ENCODE assay signal across 11 cellular contexts in genomic region chr1:8015809-8016165, GRCh38. TPM values are rescaled to one million over a fixed set of nuclear protein-coding genes. Genes with fewer than 3 reads are reported as not detected.
DNase-seq lines count a peak whose midpoint lies in the region; ATAC-seq and TF ChIP-seq lines count a peak whose summit lies in the region.
"Had no signal": no experiment of that assay in that cellular context is flagged by ENCODE, and none has a peak within 500 bp of the region (broad histone marks: within the 10 kb centered on the region; RNA-seq: fewer than 3 reads in every experiment).

No MANE protein-coding gene starts in this region.

- H3K9ac ChIP-seq in fibroblast of lung (ENCODE audit: insufficient read depth, low read length) = no peak overlapping the region

- H3K27ac ChIP-seq in fibroblast of lung (ENCODE audit: insufficient read depth, low read length) (no peak overlapping the region), uterus (peak overlapping the region; percentile 71 to 77)

- no peak for TF ChIP-seq CTCF in fibroblast of lung (conservative IDR thresholded peaks at IDR 0.05 in 1 of 2, IDR thresholded peaks at IDR 0.05 in 1 of 2; ENCODE audit: low read depth in 1 of 2, low read length in 2 of 2)
- TF ChIP-seq CTCF in uterus (IDR thresholded peaks at IDR 0.05) = no peak

- peak overlapping the region in 2 of 4 experiments; percentile 6 to 43 for H3K4me3 ChIP-seq in fibroblast of lung (replicated peaks in 1 of 4; ENCODE audit: control extremely low read depth in 1 of 4, insufficient read depth in 1 of 4, low read depth in 3 of 4, low read length in 4 of 4)
- H3K4me3 ChIP-seq in uterus = no peak overlapping the region

- no peak overlapping the region for H2AFZ ChIP-seq in fibroblast of lung (ENCODE audit: low read length)

- H3K36me3 ChIP-seq in fibroblast of lung (ENCODE audit: control insufficient read depth, insufficient read depth, low read length) = peaks cover 16% of the 10 kb centered on the region
- H3K36me3 ChIP-seq in uterus = no peaks in the 10 kb centered on the region

- peaks cover 34% of the 10 kb centered on the region for H3K4me1 ChIP-seq in fibroblast of lung (ENCODE audit: control insufficient read depth, extremely low read depth, insufficient read depth, low read length)
- peaks cover 0 to 8% of the 10 kb centered on the region in 2 donors for H3K4me1 ChIP-seq in uterus

- H3K27me3 ChIP-seq in fibroblast of lung (ENCODE audit: control insufficient read depth, insufficient read depth, low read length) (no peaks in the 10 kb centered on the region), uterus (no peaks in the 10 kb centered on the region)

- peak; percentile 25 for ATAC-seq in SK-N-SH treated with all-trans-retinoic acid at 6 μM for 48 hours

- H3K4me2 ChIP-seq in fibroblast of lung (ENCODE audit: extremely low read depth, insufficient read depth, low read length) = peak overlapping the region; percentile 6

- no peak for TF ChIP-seq POLR2A in uterus (IDR thresholded peaks at IDR 0.05)

- H4K20me1 ChIP-seq in fibroblast of lung (ENCODE audit: control insufficient read depth, extremely low read depth, insufficient read depth, low read length) = no peaks in the 10 kb centered on the region

- peak; percentile 68 to 83 for DNase-seq in fibroblast of lung (ENCODE audit: low read depth in 2 of 2)
- peak; percentile 22 for DNase-seq in myocyte (ENCODE audit: low read depth)
- peak; percentile 46 to 66 for DNase-seq in uterus
- DNase-seq in hepatic stellate cell (ENCODE audit: low spot score) = no peak
- DNase-seq in middle frontal gyrus (ENCODE audit: extremely low spot score, low spot score) = no peak
- no peak for DNase-seq in ureter (ENCODE audit: low spot score)
- DNase-seq: activated effector memory CD4-positive, alpha-beta T cell treated with anti-CD3 and anti-CD28 coated beads, Interleukin-2, amount 50 U/mL, for 16 hours; GDM1; natural killer cell; NCI-H774 had no signal

- peaks cover 73% of the 10 kb centered on the region for H3K79me2 ChIP-seq in fibroblast of lung (ENCODE audit: control insufficient read depth, insufficient read depth, low read length)

- intact Hi-C loops in uterus (cut with DNase I; ENCODE audit: low total_unique reads) = no loop called here

- no peaks in the 10 kb centered on the region for H3K9me3 ChIP-seq in fibroblast of lung (ENCODE audit: control insufficient read depth, insufficient read depth, low read depth, low read length)
- H3K9me3 ChIP-seq in uterus = no peaks in the 10 kb centered on the region

TF ChIP-seq in SK-N-SH treated with all-trans-retinoic acid at 6 μM for 48 hours, 23 proteins besides CTCF, POLR2A, EP300 and RAD21:
- no peak for TF ChIP-seq TCF4 (CRISPR knock-in tag; IDR thresholded peaks at IDR 0.05; ENCODE audit: borderline replicate concordance)
- no peak for TF ChIP-seq PPARA (CRISPR knock-in tag; IDR thresholded peaks at IDR 0.05; ENCODE audit: borderline replicate concordance)
- no peak for TF ChIP-seq TSHZ2 (CRISPR knock-in tag; IDR thresholded peaks at IDR 0.05)
- no peak for TF ChIP-seq POU6F1 (CRISPR knock-in tag; IDR thresholded peaks at IDR 0.05; ENCODE audit: borderline replicate concordance, low read depth)
- no peak for TF ChIP-seq OSR1 (CRISPR knock-in tag; IDR thresholded peaks at IDR 0.05)
- no peak for TF ChIP-seq SNAI2 (CRISPR knock-in tag; IDR thresholded peaks at IDR 0.05)
TF ChIP-seq in SK-N-SH treated with all-trans-retinoic acid at 6 μM for 48 hours: peak in this region for 0.

RNA-seq across cellular contexts. Expression of gene ERRFI1, which starts 10.3 kb away (rescaled TPM):
- 46.2 and 53.9 TPM in 2 replicates for total RNA-seq in fibroblast of lung
- polyA plus RNA-seq in fibroblast of lung = 78.2 and 105 TPM in 2 replicates
- polyA plus RNA-seq in fibroblast of lung (2012) = 41.8 and 52.6 TPM in 2 replicates
- 8.9 and 27.3 TPM in 2 replicates for polyA minus RNA-seq in fibroblast of lung (ENCODE audit: low replicate concordance)
- 138 and 194 TPM in 2 replicates for total RNA-seq in myocyte
- polyA plus RNA-seq in myocyte (2012) = 84.3 TPM
- 10 to 100 TPM; 19.0 to 67.6 (median 39.6) TPM for total RNA-seq in uterus
- total RNA-seq in ureter = 62.3 TPM

RNA-seq across cellular contexts. Expression of gene PARK7, which starts 54.3 kb away (rescaled TPM):
- total RNA-seq in fibroblast of lung (251 and 264 TPM in 2 replicates), myocyte (291 and 310 TPM in 2 replicates), uterus (100 to 1,000 TPM in 3 of 4 donors, 10 to 100 TPM in 1; 91.7 to 176 (median 166) TPM), ureter (271 TPM)
- polyA plus RNA-seq in fibroblast of lung = 513 and 651 TPM in 2 replicates
- 461 and 544 TPM in 2 replicates for polyA plus RNA-seq in fibroblast of lung (2012)
- polyA minus RNA-seq in fibroblast of lung (ENCODE audit: low replicate concordance) = 22.8 and 26.5 TPM in 2 replicates
- 487 TPM for polyA plus RNA-seq in myocyte (2012)

Comparison
In these comparisons a context has a peak if more than half of its experiments do, and no peak if none do; other contexts are left out.
1. DNase-seq: peak in fibroblast of lung (2 of 2), myocyte (single experiment) and uterus (2 of 2); none in hepatic stellate cell (single experiment), middle frontal gyrus (single experiment) and ureter (single experiment).